In the genomic region with DNA sequence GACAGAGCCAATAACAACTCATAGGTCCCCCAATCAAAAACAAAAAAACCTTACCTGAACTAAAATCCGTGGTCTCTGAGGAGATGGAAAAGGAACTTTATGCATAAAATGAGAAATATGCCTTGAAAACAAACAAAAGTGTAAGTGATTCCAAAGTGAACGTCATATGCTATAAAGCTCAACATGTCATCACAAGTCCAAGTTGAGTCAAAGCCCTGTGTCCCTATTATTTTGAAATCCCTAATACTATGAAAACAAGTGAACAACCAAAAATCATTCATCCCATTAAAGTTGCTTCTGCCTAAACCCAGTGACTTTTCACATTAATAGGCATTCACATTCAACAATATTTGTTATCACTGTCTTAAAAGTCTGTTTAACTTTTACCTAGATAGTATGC, we compare ENCODE assay signal across 17 cellular contexts.
"Had no signal": no experiment of that assay in that cellular context is flagged by ENCODE, and none has a peak within 500 bp of the region (broad histone marks: within the 10 kb centered on the region; RNA-seq: fewer than 3 reads in every experiment).

No MANE protein-coding gene starts in this region.

- H3K27ac ChIP-seq: brain microvascular endothelial cell, gastrocnemius medialis, heart left ventricle, ovary had no signal

- ATAC-seq: gastrocnemius medialis; heart left ventricle; left colon; SK-N-SH treated with all-trans-retinoic acid at 6 μM for 48 hours; stimulated activated memory B cell treated with anti-CD40 and anti-IgM and Interleukin-4, amounts not matched to agents 10 μg/mL and 1 μg/mL and 100 μg/mL, for 72 hours had no signal

- H3K4me3 ChIP-seq: gastrocnemius medialis, heart left ventricle, lung, ovary had no signal

- DNase-seq: activated B cell treated with CpG ODN at 0.5 μM for 24 hours; activated CD4-positive, alpha-beta T cell treated with anti-CD3 and anti-CD28 coated beads, Interleukin-2, amount 10 ng/mL, durations not matched to agents 24 days and 14 days; activated CD8-positive, alpha-beta memory T cell treated with anti-CD3 and anti-CD28 coated beads for 24 hours; activated naive CD4-positive, alpha-beta T cell; activated naive CD8-positive, alpha-beta T cell treated with anti-CD3 and anti-CD28 coated beads, Interleukin-2, amount 10 ng/mL, durations not matched to agents 7 days and 5 days; anterior cingulate cortex; brain microvascular endothelial cell; endodermal cell; gastrocnemius medialis; heart left ventricle; immature natural killer cell; left colon; ovary; stimulated activated CD4-positive, alpha-beta T cell treated with anti-CD3 and anti-CD28 coated beads, Interleukin-12 subunit alpha, Interleukin-12 subunit beta, amount 100 ng/mL, for 4 hours had no signal
